2 cellular contexts compared by ENCODE assay signal in the genomic region with DNA sequence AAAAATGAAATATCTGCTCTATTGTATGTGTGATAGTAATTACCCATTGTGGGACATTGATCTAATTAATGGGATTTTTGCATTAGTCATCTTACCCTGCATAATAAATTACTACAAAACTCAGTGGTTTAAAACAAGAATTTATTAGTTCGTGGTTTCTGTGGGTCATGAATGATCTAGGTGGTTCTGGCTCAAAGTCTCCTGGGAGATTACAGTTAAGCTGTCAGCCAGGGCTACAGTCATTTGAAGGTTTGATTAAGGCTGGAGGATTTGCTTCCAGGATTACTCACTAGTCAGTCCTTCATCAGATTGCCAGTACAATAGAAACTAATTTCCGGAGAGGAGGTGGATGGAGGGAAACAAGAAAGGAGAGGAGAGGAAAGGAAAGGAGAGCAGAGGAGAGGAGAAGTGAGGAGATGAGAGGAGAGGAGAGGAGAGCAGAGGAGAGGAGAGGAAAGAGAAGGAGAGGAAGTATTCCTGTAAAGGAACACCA.
TF ChIP-seq lines count a peak whose summit lies in the region.

No MANE protein-coding gene starts in this region.

TF ChIP-seq in K562, 482 proteins besides CTCF, POLR2A, EP300 and RAD21 (continued from another document and continues in another):
- TF ChIP-seq, protein P1, sequence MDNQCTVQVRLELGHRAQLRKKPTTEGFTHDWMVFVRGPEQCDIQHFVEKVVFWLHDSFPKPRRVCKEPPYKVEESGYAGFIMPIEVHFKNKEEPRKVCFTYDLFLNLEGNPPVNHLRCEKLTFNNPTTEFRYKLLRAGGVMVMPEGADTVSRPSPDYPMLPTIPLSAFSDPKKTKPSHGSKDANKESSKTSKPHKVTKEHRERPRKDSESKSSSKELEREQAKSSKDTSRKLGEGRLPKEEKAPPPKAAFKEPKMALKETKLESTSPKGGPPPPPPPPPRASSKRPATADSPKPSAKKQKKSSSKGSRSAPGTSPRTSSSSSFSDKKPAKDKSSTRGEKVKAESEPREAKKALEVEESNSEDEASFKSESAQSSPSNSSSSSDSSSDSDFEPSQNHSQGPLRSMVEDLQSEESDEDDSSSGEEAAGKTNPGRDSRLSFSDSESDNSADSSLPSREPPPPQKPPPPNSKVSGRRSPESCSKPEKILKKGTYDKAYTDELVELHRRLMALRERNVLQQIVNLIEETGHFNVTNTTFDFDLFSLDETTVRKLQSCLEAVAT (IDR thresholded peaks at IDR 0.05), result 0 out of 4 replicates have a peak, but pooled peaks of 1 of the 2 experiments have one; percentile 18
- TF ChIP-seq MAZ (CRISPR knock-in tag; conservative IDR thresholded peaks at IDR 0.05 in 1 of 2, IDR thresholded peaks at IDR 0.05 in 1 of 2) (peak in 1 of 2 experiments; percentile 45; a peak in 1 of 4 replicates), MYBL2 (IDR thresholded peaks at IDR 0.05; ENCODE audit: low read depth) (peak; percentile 30; the same call in 1 of the 2 replicates), MYBL2 (CRISPR knock-in tag; IDR thresholded peaks at IDR 0.05; ENCODE audit: borderline replicate concordance) (no peak), SOX6 (IDR thresholded peaks at IDR 0.05) (peak; percentile 50; the same call in 1 of the 2 replicates), ESRRA (IDR thresholded peaks at IDR 0.05; ENCODE audit: borderline replicate concordance, low read depth) (no peak), NFRKB (IDR thresholded peaks at IDR 0.05; ENCODE audit: low read depth) (peak; percentile 69), FOSL1 (tag; conservative IDR thresholded peaks at IDR 0.05) (0 out of 2 replicates have a peak, but pooled peaks have one; percentile 35), NRF1 (conservative IDR thresholded peaks at IDR 0.05 in 1 of 2, IDR thresholded peaks at IDR 0.05 in 1 of 2) (no peak)
- TF ChIP-seq, protein P2, sequence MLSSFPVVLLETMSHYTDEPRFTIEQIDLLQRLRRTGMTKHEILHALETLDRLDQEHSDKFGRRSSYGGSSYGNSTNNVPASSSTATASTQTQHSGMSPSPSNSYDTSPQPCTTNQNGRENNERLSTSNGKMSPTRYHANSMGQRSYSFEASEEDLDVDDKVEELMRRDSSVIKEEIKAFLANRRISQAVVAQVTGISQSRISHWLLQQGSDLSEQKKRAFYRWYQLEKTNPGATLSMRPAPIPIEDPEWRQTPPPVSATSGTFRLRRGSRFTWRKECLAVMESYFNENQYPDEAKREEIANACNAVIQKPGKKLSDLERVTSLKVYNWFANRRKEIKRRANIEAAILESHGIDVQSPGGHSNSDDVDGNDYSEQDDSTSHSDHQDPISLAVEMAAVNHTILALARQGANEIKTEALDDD (IDR thresholded peaks at IDR 0.05), result peak; percentile 72
- TF ChIP-seq, protein P3, sequence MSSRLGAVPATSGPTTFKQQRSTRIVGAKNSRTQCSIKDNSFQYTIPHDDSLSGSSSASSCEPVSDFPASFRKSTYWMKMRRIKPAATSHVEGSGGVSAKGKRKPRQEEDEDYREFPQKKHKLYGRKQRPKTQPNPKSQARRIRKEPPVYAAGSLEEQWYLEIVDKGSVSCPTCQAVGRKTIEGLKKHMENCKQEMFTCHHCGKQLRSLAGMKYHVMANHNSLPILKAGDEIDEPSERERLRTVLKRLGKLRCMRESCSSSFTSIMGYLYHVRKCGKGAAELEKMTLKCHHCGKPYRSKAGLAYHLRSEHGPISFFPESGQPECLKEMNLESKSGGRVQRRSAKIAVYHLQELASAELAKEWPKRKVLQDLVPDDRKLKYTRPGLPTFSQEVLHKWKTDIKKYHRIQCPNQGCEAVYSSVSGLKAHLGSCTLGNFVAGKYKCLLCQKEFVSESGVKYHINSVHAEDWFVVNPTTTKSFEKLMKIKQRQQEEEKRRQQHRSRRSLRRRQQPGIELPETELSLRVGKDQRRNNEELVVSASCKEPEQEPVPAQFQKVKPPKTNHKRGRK (tag; IDR thresholded peaks at IDR 0.05), result peak; percentile 85

TF ChIP-seq in WTC11, 78 proteins besides CTCF, POLR2A, EP300 and RAD21 (continued from another document):
- TF ChIP-seq, protein P4, sequence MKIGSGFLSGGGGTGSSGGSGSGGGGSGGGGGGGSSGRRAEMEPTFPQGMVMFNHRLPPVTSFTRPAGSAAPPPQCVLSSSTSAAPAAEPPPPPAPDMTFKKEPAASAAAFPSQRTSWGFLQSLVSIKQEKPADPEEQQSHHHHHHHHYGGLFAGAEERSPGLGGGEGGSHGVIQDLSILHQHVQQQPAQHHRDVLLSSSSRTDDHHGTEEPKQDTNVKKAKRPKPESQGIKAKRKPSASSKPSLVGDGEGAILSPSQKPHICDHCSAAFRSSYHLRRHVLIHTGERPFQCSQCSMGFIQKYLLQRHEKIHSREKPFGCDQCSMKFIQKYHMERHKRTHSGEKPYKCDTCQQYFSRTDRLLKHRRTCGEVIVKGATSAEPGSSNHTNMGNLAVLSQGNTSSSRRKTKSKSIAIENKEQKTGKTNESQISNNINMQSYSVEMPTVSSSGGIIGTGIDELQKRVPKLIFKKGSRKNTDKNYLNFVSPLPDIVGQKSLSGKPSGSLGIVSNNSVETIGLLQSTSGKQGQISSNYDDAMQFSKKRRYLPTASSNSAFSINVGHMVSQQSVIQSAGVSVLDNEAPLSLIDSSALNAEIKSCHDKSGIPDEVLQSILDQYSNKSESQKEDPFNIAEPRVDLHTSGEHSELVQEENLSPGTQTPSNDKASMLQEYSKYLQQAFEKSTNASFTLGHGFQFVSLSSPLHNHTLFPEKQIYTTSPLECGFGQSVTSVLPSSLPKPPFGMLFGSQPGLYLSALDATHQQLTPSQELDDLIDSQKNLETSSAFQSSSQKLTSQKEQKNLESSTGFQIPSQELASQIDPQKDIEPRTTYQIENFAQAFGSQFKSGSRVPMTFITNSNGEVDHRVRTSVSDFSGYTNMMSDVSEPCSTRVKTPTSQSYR (CRISPR knock-in tag; IDR thresholded peaks at IDR 0.05), result no peak
- TF ChIP-seq, protein P5, sequence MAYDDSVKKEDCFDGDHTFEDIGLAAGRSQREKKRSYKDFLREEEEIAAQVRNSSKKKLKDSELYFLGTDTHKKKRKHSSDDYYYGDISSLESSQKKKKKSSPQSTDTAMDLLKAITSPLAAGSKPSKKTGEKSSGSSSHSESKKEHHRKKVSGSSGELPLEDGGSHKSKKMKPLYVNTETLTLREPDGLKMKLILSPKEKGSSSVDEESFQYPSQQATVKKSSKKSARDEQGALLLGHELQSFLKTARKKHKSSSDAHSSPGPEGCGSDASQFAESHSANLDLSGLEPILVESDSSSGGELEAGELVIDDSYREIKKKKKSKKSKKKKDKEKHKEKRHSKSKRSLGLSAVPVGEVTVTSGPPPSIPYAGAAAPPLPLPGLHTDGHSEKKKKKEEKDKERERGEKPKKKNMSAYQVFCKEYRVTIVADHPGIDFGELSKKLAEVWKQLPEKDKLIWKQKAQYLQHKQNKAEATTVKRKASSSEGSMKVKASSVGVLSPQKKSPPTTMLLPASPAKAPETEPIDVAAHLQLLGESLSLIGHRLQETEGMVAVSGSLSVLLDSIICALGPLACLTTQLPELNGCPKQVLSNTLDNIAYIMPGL (CRISPR knock-in tag; IDR thresholded peaks at IDR 0.05), result no peak
- no peak for TF ChIP-seq ZNF138 (CRISPR knock-in tag; conservative IDR thresholded peaks at IDR 0.05)
